8 cellular contexts compared by ENCODE assay signal in genomic region chr1:92858564-92859399, GRCh38. TPM values are rescaled to one million over a fixed set of nuclear protein-coding genes. Genes with fewer than 3 reads are reported as not detected.
DNase-seq lines count a peak whose midpoint lies in the region; ATAC-seq and TF ChIP-seq lines count a peak whose summit lies in the region.

No MANE protein-coding gene starts in this region.

- H3K9me3 Mint-ChIP-seq in HFFc6, result no peaks in the 10 kb centered on the region

- peak overlapping the region; percentile 84 for H3K27ac ChIP-seq in caudate nucleus (ENCODE audit: low read depth, low read length)

- H3K4me3 Mint-ChIP-seq in HFFc6, result peak overlapping the region; percentile 29; the same call in 1 of the 2 replicates

- DNase-seq in GM03348 (ENCODE audit: low spot score) (peak; percentile 76), HFFc6 (peak; percentile 81), NCI-H187 treated with DMSO at 0.1 percent for 48 hours (lab: John Stamatoyannopoulos, UW) (peak; percentile 26), T-helper 2 cell (peak in 3 of 5 experiments; percentile 14 to 83 (median 62)), caudate nucleus (lab: John Stamatoyannopoulos, UW) (peak in 31 of 61 donors; percentile 5 to 85 (median 35)), islet precursor cell (peak; percentile 69)
- DNase-seq in stimulated activated CD4-positive, alpha-beta T cell treated with anti-CD3 and anti-CD28 coated beads, Interleukin-2, amount 100 ng/mL, for 4 hours (ENCODE audit: low read depth), result peak; percentile 51

- ATAC-seq in HG03460 (IDR thresholded peaks at IDR 0.05; ENCODE audit: unreplicated experiment), result no peak

- no peaks in the 10 kb centered on the region for H3K27me3 Mint-ChIP-seq in HFFc6 (ENCODE audit: insufficient read depth)

- H3K4me1 Mint-ChIP-seq in HFFc6 (ENCODE audit: low read depth), result peaks cover 19% of the 10 kb centered on the region

- H3K36me3 Mint-ChIP-seq in HFFc6 (ENCODE audit: low read depth), result no peaks in the 10 kb centered on the region

- no peak overlapping the region for H3K27ac Mint-ChIP-seq in HFFc6

- peak; percentile 100 for TF ChIP-seq CTCF in HFFc6 (IDR thresholded peaks at IDR 0.05)

RNA-seq across cellular contexts. Expression of gene RPL5, which starts 26.9 kb away (rescaled TPM):
- 1,000 to 10,000 TPM in 1 of 6 experiments, 100 to 1,000 TPM in 5; 851 to 1,006 (median 921) TPM for total RNA-seq in HFFc6 (2021; fragmentation: NEBNext Ultra II Directional; extraction: Animal tissue kit (Norgen Biotek cat#: 25700))

Comparison
In these comparisons a context has a peak if more than half of its experiments do, and no peak if none do; other contexts are left out.
1. DNase-seq: peak in every context shown above with its lines; median percentile 81 in HFFc6; 76 in GM03348; 69 in islet precursor cell; 62 in T-helper 2 cell; 51 in stimulated activated CD4-positive, alpha-beta T cell treated with anti-CD3 and anti-CD28 coated beads, Interleukin-2, amount 100 ng/mL, for 4 hours; 35 in caudate nucleus; 26 in NCI-H187 treated with DMSO at 0.1 percent for 48 hours.